Comparison of ENCODE assay signal across 12 cellular contexts in the genomic region with DNA sequence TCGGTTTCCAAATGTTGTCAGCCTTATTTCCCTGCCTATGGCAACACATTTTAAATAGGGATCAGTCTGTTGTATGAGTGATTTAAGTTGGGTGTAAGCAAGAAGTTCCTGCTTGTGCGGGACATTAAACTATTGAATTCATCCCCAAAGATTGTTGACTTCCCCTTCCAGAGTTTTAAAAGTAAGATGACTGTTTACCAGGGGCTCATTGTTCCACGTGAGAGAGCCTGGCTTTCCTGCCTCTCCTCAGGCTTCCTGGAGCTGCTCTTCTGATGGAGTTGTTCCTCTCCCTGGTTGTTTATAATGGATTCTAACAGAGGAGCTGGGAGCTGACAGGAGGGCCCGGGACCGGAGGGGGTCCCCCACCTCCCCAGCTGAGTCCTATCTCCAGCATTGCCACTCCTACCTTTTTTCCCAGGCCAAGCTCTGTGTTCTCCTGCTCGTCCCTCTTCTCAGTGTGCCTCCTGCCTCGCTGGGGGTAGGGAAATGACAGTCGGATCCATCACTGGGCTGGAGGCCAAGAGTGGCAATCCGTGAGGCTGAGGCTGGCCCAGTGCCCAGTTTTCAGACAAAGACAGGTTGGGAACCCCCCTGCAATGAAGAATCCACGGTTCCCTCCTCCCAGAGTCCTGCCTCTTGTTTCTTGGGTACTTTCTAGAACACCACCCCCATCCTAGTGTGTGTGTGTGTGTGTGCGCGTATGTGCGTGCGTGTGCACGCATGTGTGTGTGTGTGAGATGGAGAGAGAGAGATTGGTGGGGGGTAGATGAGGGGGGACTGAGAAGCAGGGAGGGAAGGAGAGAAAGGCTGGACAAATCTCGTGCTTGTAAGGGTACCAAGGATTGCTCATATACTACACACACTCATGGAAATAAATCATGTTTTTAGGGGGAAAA.
DNase-seq lines count a peak whose midpoint lies in the region; ATAC-seq lines count a peak whose summit lies in the region.
"Had no signal": no experiment of that assay in that cellular context is flagged by ENCODE, and none has a peak within 500 bp of the region (broad histone marks: within the 10 kb centered on the region; RNA-seq: fewer than 3 reads in every experiment).

No MANE protein-coding gene starts in this region.

- H3K4me3 ChIP-seq in MG63 = no peak overlapping the region
- H3K4me3 ChIP-seq: esophagus muscularis mucosa, HAP-1, sigmoid colon had no signal

- no peaks in the 10 kb centered on the region for H3K9me3 ChIP-seq in MG63
- H3K9me3 ChIP-seq: esophagus muscularis mucosa, HAP-1, sigmoid colon had no signal

- no peaks in the 10 kb centered on the region for H3K36me3 ChIP-seq in MG63
- H3K36me3 ChIP-seq: esophagus muscularis mucosa, HAP-1, sigmoid colon had no signal

- DNase-seq in MG63 (peak; percentile 70), NCI-H345 (lab: John Stamatoyannopoulos, UW) (peak; percentile 98), dermis microvascular lymphatic vessel endothelial cell (ENCODE audit: low read depth in 2 of 2) (peak; percentile 89 to 95), renal cortical epithelial cell (ENCODE audit: low read depth) (peak; percentile 52), MV-4-11 (lab: John Stamatoyannopoulos, UW) (no peak), SKM-1 treated with dmso at 0.1 percent for 144 hours (lab: John Stamatoyannopoulos, UW; ENCODE audit: unreplicated experiment) (no peak)
- DNase-seq: sigmoid colon, T-cell had no signal

- ATAC-seq in HG02610 (IDR thresholded peaks at IDR 0.05; ENCODE audit: unreplicated experiment) (no peak), HG02973 (IDR thresholded peaks at IDR 0.05; ENCODE audit: unreplicated experiment) (no peak)
- ATAC-seq: T-cell had no signal

- peaks cover 10% of the 10 kb centered on the region for H3K27me3 ChIP-seq in MG63
- H3K27me3 ChIP-seq: esophagus muscularis mucosa, sigmoid colon had no signal

Comparison
In these comparisons a context has a peak if more than half of its experiments do, and no peak if none do; other contexts are left out.
1. DNase-seq: peak in MG63 (single experiment), NCI-H345 (single experiment), dermis microvascular lymphatic vessel endothelial cell (2 of 2) and renal cortical epithelial cell (single experiment); none in MV-4-11 (single experiment) and SKM-1 treated with dmso at 0.1 percent for 144 hours (single experiment).